Comparison of ENCODE assay signal across 12 cellular contexts in genomic region chrX:45799576-45799975, GRCh38.
A peak's percentile ranks its signal among the peaks of the same experiment; 100 is the strongest.
DNase-seq lines count a peak whose midpoint lies in the region; ATAC-seq and TF ChIP-seq lines count a peak whose summit lies in the region.
"Had no signal": no experiment of that assay in that cellular context is flagged by ENCODE, and none has a peak within 500 bp of the region (broad histone marks: within the 10 kb centered on the region; RNA-seq: fewer than 3 reads in every experiment).

No MANE protein-coding gene starts in this region.

- peaks cover 12% of the 10 kb centered on the region for H3F3A ChIP-seq in MM.1S (ENCODE audit: insufficient read depth, low read length)

- H3K9ac ChIP-seq in MM.1S (ENCODE audit: low read length), result no peak overlapping the region

- H3K27ac ChIP-seq in RWPE2 (ENCODE audit: poor library complexity, severe bottlenecking) (peak overlapping the region; percentile 88), esophagus squamous epithelium (peak overlapping the region; percentile 30 to 62 (median 46)), thyroid gland (no peak overlapping the region), MM.1S (ENCODE audit: low read length) (no peak overlapping the region)
- H3K27ac ChIP-seq: gastroesophageal sphincter, SJCRH30 had no signal

- H3K9me2 ChIP-seq in MM.1S (replicated peaks; ENCODE audit: insufficient read depth, low read length), result no peaks in the 10 kb centered on the region

- H3K27me3 Mint-ChIP-seq in activated naive CD8-positive, alpha-beta T cell, result no peaks in the 10 kb centered on the region
- no peaks in the 10 kb centered on the region for H3K27me3 Mint-ChIP-seq in activated naive CD8-positive, alpha-beta T cell treated with anti-CD3 and anti-CD28 coated beads for 36 hours

- H3K9me3 ChIP-seq in RWPE2 (ENCODE audit: severe bottlenecking) (no peaks in the 10 kb centered on the region), esophagus squamous epithelium (no peaks in the 10 kb centered on the region), thyroid gland (no peaks in the 10 kb centered on the region), MM.1S (replicated peaks; ENCODE audit: insufficient read depth, low read length) (no peaks in the 10 kb centered on the region)
- H3K9me3 ChIP-seq: gastroesophageal sphincter, SJCRH30 had no signal

- no peaks in the 10 kb centered on the region for H3K9me3 Mint-ChIP-seq in activated naive CD8-positive, alpha-beta T cell (ENCODE audit: low read depth)
- no peaks in the 10 kb centered on the region for H3K9me3 Mint-ChIP-seq in activated naive CD8-positive, alpha-beta T cell treated with anti-CD3 and anti-CD28 coated beads for 36 hours
- H3K9me3 Mint-ChIP-seq: nephron had no signal

- H3K27ac Mint-ChIP-seq in activated naive CD8-positive, alpha-beta T cell, result no peak overlapping the region
- H3K27ac Mint-ChIP-seq in activated naive CD8-positive, alpha-beta T cell treated with anti-CD3 and anti-CD28 coated beads for 36 hours, result no peak overlapping the region

- H3K27me3 ChIP-seq in RWPE2 (ENCODE audit: insufficient read depth, poor library complexity, severe bottlenecking) (no peaks in the 10 kb centered on the region), esophagus squamous epithelium (no peaks in the 10 kb centered on the region), thyroid gland (no peaks in the 10 kb centered on the region), MM.1S (replicated peaks; ENCODE audit: insufficient read depth, low read length) (no peaks in the 10 kb centered on the region)
- H3K27me3 ChIP-seq: gastroesophageal sphincter, SJCRH30 had no signal

- H3K4me1 Mint-ChIP-seq in activated naive CD8-positive, alpha-beta T cell (ENCODE audit: low read depth), result peaks cover 72% of the 10 kb centered on the region
- peaks cover 53% of the 10 kb centered on the region for H3K4me1 Mint-ChIP-seq in activated naive CD8-positive, alpha-beta T cell treated with anti-CD3 and anti-CD28 coated beads for 36 hours

- H3K36me3 Mint-ChIP-seq in activated naive CD8-positive, alpha-beta T cell, result peaks cover 11% of the 10 kb centered on the region
- H3K36me3 Mint-ChIP-seq in activated naive CD8-positive, alpha-beta T cell treated with anti-CD3 and anti-CD28 coated beads for 36 hours, result peaks cover 31% of the 10 kb centered on the region

- H3K4me1 ChIP-seq in RWPE2 (ENCODE audit: insufficient read depth, poor library complexity, severe bottlenecking) (peaks cover 40% of the 10 kb centered on the region), esophagus squamous epithelium (peaks cover 0 to 52% (median 3%) of the 10 kb centered on the region in 3 donors), thyroid gland (peaks cover 0 to 6% of the 10 kb centered on the region in 2 donors), MM.1S (ENCODE audit: low read length) (peaks cover 21% of the 10 kb centered on the region)
- H3K4me1 ChIP-seq: SJCRH30 had no signal

- no peak for DNase-seq in activated naive CD8-positive, alpha-beta T cell treated with anti-CD3 and anti-CD28 coated beads for 36 hours
- DNase-seq in RWPE2 (ENCODE audit: low spot score), result no peak
- DNase-seq in esophagus squamous epithelium (lab: John Stamatoyannopoulos, UW), result no peak
- peak; percentile 47 to 56 for DNase-seq in thyroid gland
- DNase-seq in MM.1S, result no peak
- DNase-seq in DMS153 (lab: John Stamatoyannopoulos, UW), result no peak
- DNase-seq: NCI-H1436, NCI-H226, SJCRH30 had no signal

- ATAC-seq in RWPE2 (ENCODE audit: low read depth), result no peak
- ATAC-seq: gastroesophageal sphincter had no signal

- intact Hi-C loops in esophagus squamous epithelium (cut with DNase I), result no loop called here
- intact Hi-C loops in thyroid gland (cut with DNase I), result no loop called here

- H4K20me1 ChIP-seq in MM.1S (ENCODE audit: insufficient read depth, low read length), result no peaks in the 10 kb centered on the region

- peaks cover 46% of the 10 kb centered on the region for H3K36me3 ChIP-seq in RWPE2 (ENCODE audit: low read depth)
- no peaks in the 10 kb centered on the region for H3K36me3 ChIP-seq in esophagus squamous epithelium
- no peaks in the 10 kb centered on the region for H3K36me3 ChIP-seq in thyroid gland
- no peaks in the 10 kb centered on the region for H3K36me3 ChIP-seq in MM.1S (replicated peaks; ENCODE audit: insufficient read depth, low read length)
- H3K36me3 ChIP-seq: gastroesophageal sphincter, SJCRH30 had no signal

- H3K79me2 ChIP-seq in MM.1S (ENCODE audit: low read length), result peaks cover 38% of the 10 kb centered on the region; the same call in 1 of the 2 replicates

- 34 to 49% methylated on average over 3 to 4 of the region's 6 CpGs for WGBS in esophagus squamous epithelium, 2 donors
- WGBS in thyroid gland, 2 donors, result 40 to 64% methylated on average over 5 of the region's 6 CpGs

- TF ChIP-seq CTCF in RWPE2 (IDR thresholded peaks at IDR 0.05; ENCODE audit: poor library complexity, severe bottlenecking) (no peak), esophagus squamous epithelium (IDR thresholded peaks at IDR 0.05) (no peak), thyroid gland (IDR thresholded peaks at IDR 0.05) (no peak), MM.1S (IDR thresholded peaks at IDR 0.05; ENCODE audit: low read length) (no peak)

- H2AFZ ChIP-seq in MM.1S (ENCODE audit: low read length), result no peak overlapping the region

- TF ChIP-seq POLR2A in esophagus squamous epithelium (IDR thresholded peaks at IDR 0.05) (no peak), thyroid gland (IDR thresholded peaks at IDR 0.05) (no peak)

- H3K4me2 ChIP-seq in MM.1S (ENCODE audit: low read depth, low read length), result no peak overlapping the region

- no peak overlapping the region for H3K4me3 ChIP-seq in RWPE2 (ENCODE audit: severe bottlenecking)
- peak overlapping the region in 1 of 4 donors; percentile 22 for H3K4me3 ChIP-seq in esophagus squamous epithelium
- no peak overlapping the region for H3K4me3 ChIP-seq in thyroid gland (replicated peaks in 1 of 3)
- H3K4me3 ChIP-seq in MM.1S (ENCODE audit: low read length), result no peak overlapping the region
- H3K4me3 ChIP-seq: gastroesophageal sphincter, SJCRH30 had no signal

- peak overlapping the region; percentile 46 for H3K4me3 Mint-ChIP-seq in activated naive CD8-positive, alpha-beta T cell
- H3K4me3 Mint-ChIP-seq in activated naive CD8-positive, alpha-beta T cell treated with anti-CD3 and anti-CD28 coated beads for 36 hours, result no peak overlapping the region
- H3K4me3 Mint-ChIP-seq: nephron had no signal

Comparison
In these comparisons a context has a peak if more than half of its experiments do, and no peak if none do; other contexts are left out.
1. DNase-seq: peak in thyroid gland (2 of 2); none in activated naive CD8-positive, alpha-beta T cell treated with anti-CD3 and anti-CD28 coated beads for 36 hours (single experiment), RWPE2 (single experiment), esophagus squamous epithelium (single experiment), MM.1S (single experiment) and DMS153 (single experiment).
2. H3K27ac ChIP-seq: peak in RWPE2 (single experiment) and esophagus squamous epithelium (4 of 4); none in thyroid gland (0 of 3) and MM.1S (single experiment).